In the genomic region with DNA sequence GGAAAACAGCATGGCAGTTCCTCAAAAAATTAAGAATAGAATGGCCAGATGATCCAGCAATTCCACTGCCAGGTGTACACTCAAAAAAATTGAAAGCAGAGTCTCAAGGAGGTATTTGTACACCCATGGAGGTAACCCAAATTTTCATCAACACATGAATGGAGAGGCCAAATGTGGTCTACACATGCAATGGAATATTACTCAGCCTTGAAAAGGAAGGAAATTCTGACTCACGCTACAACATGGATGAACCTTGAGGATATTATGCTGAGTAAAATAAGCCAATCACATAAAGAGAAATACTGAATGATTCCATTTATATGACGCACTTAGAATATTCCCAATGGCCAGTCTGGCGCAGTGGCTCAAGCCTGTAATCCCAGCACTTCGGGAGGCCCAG, we compare ENCODE assay signal across 2 cellular contexts. TPM values are rescaled to one million over a fixed set of nuclear protein-coding genes. Genes with fewer than 3 reads are reported as not detected.
"Had no signal": no experiment of that assay in that cellular context is flagged by ENCODE, and none has a peak within 500 bp of the region (broad histone marks: within the 10 kb centered on the region; RNA-seq: fewer than 3 reads in every experiment).

No MANE protein-coding gene starts in this region.

RNA-seq across cellular contexts. Expression of a gene that starts 19.9 kb away (rescaled TPM):
- total RNA-seq: G401, GM12878 had no signal
